8 cellular contexts compared by ENCODE assay signal in the genomic region with DNA sequence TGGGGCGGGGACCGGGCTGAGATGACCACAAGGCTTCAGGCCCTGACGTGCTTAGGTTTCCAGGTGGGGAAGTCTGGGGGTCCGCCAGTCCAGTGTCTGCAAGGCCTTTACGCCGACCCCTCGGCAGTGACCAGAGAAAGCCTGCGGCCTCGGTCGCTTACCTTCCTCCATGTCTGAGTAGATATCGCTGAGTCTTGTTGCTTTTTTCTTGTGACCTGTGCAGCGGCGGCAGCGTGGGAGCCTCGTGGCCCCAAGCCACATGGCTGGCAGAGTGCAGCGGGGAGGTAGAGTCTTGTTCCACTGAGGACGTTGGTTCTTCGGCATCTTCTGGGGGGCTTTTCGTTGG. TPM values are rescaled to one million over a fixed set of nuclear protein-coding genes. Genes with fewer than 3 reads are reported as not detected.
DNase-seq lines count a peak whose midpoint lies in the region; ATAC-seq lines count a peak whose summit lies in the region.

No MANE protein-coding gene starts in this region.

- no peaks in the 10 kb centered on the region for H3K9me3 Mint-ChIP-seq in dendritic cell treated with granulocyte-macrophage colony-stimulating factor and Interleukin-4, amounts not matched to agents 40 ng/mL and 50 ng/mL, for 4 days
- H3K9me3 Mint-ChIP-seq in naive thymus-derived CD8-positive, alpha-beta T cell = no peaks in the 10 kb centered on the region

- H3K36me3 ChIP-seq in thymus (ENCODE audit: control insufficient read depth, insufficient read depth) = peaks cover 19% of the 10 kb centered on the region

- peak overlapping the region; percentile 86 for H3K27ac ChIP-seq in thymus (ENCODE audit: low read depth)

- H3K4me3 ChIP-seq in thymus (ENCODE audit: low read length) = peak overlapping the region; percentile 69

- H3K4me1 Mint-ChIP-seq in dendritic cell treated with granulocyte-macrophage colony-stimulating factor and Interleukin-4, amounts not matched to agents 40 ng/mL and 50 ng/mL, for 4 days (ENCODE audit: low read depth) = peaks cover 30% of the 10 kb centered on the region
- peaks cover 29 to 56% (median 53%) of the 10 kb centered on the region in 4 donors for H3K4me1 Mint-ChIP-seq in naive thymus-derived CD8-positive, alpha-beta T cell

- ATAC-seq in GM18511 (IDR thresholded peaks at IDR 0.05; ENCODE audit: unreplicated experiment) (peak; percentile 22), HG02759 (IDR thresholded peaks at IDR 0.05; ENCODE audit: unreplicated experiment) (peak; percentile 20)
- peak; percentile 27 to 33 for ATAC-seq in naive thymus-derived CD8-positive, alpha-beta T cell

- peak overlapping the region; percentile 91 for H3K27ac Mint-ChIP-seq in dendritic cell treated with granulocyte-macrophage colony-stimulating factor and Interleukin-4, amounts not matched to agents 40 ng/mL and 50 ng/mL, for 4 days
- H3K27ac Mint-ChIP-seq in naive thymus-derived CD8-positive, alpha-beta T cell = peak overlapping the region; percentile 89 to 99 (median 96)

- POLR2A ChIA-PET in naive thymus-derived CD8-positive, alpha-beta T cell (lab: Charles Lee) = interaction anchor here (0.7 to 2.4 kb wide), 11 partner anchors 13 to 795 kb away, joined by 3 to 11 read pairs (median 6); partner anchors contain the start of genes LDB1, OGA and PPRC1

- intact Hi-C loops in dendritic cell treated with granulocyte-macrophage colony-stimulating factor and Interleukin-4, amounts not matched to agents 40 ng/mL and 50 ng/mL, for 4 days (cut with micrococcal nuclease) = loop anchor here (1.0 to 5.0 kb wide), 3 partner anchors 20 to 350 kb away; partner anchors contain the start of genes ACTR1A, GBF1 and SUFU

- DNase-seq in SK-MEL-5 (ENCODE audit: low read depth, low spot score) (peak; percentile 35), NCI-H774 (lab: John Stamatoyannopoulos, UW) (no peak), SKM-1 treated with dmso at 0.1 percent for 144 hours (lab: John Stamatoyannopoulos, UW; ENCODE audit: unreplicated experiment) (no peak)
- peak in 1 of 10 donors; percentile 14 for DNase-seq in naive thymus-derived CD8-positive, alpha-beta T cell

- H3K4me3 Mint-ChIP-seq in dendritic cell treated with granulocyte-macrophage colony-stimulating factor and Interleukin-4, amounts not matched to agents 40 ng/mL and 50 ng/mL, for 4 days = peak overlapping the region; percentile 91
- H3K4me3 Mint-ChIP-seq in naive thymus-derived CD8-positive, alpha-beta T cell = peak overlapping the region; percentile 88 to 98 (median 96)

- no peaks in the 10 kb centered on the region for H3K27me3 Mint-ChIP-seq in dendritic cell treated with granulocyte-macrophage colony-stimulating factor and Interleukin-4, amounts not matched to agents 40 ng/mL and 50 ng/mL, for 4 days
- H3K27me3 Mint-ChIP-seq in naive thymus-derived CD8-positive, alpha-beta T cell = no peaks in the 10 kb centered on the region

- no peaks in the 10 kb centered on the region for H3K9me3 ChIP-seq in thymus (ENCODE audit: control insufficient read depth)

- H3K36me3 Mint-ChIP-seq in dendritic cell treated with granulocyte-macrophage colony-stimulating factor and Interleukin-4, amounts not matched to agents 40 ng/mL and 50 ng/mL, for 4 days (ENCODE audit: low read depth) = peaks cover 84% of the 10 kb centered on the region
- peaks cover 7 to 66% (median 9%) of the 10 kb centered on the region in 3 donors for H3K36me3 Mint-ChIP-seq in naive thymus-derived CD8-positive, alpha-beta T cell

- no peaks in the 10 kb centered on the region for H3K27me3 ChIP-seq in thymus (ENCODE audit: control insufficient read depth, insufficient read depth)

- under 1% methylated on average over 19 of the region's 19 CpGs for WGBS in thymus

- peaks cover 6% of the 10 kb centered on the region for H3K4me1 ChIP-seq in thymus (ENCODE audit: control insufficient read depth, insufficient read depth, low read length)

- in situ Hi-C loops in SK-MEL-5 (cut with HindIII; ENCODE audit: low pct_unique_long_range_greater_than_20kb, low sequenced_read_pairs) = no loop called here

RNA-seq across cellular contexts. Expression of gene NOLC1, which starts 0.3 kb away (rescaled TPM):
- 64.7 and 65.5 TPM in 2 replicates for total RNA-seq in SK-MEL-5 (2014; rRNA removed; shearing (Covaris generic))
- 114 and 146 TPM in 2 replicates for polyA plus RNA-seq in SK-MEL-5 (2015; cell fraction: cytosol; rRNA removed)
- polyA plus RNA-seq in SK-MEL-5 (2015; cell fraction: nucleus; rRNA removed) = 96.5 and 131 TPM in 2 replicates
- 10 to 100 TPM; 64.0 to 71.2 TPM for total RNA-seq in naive thymus-derived CD8-positive, alpha-beta T cell
- 10 to 100 TPM; 44.1 to 87.9 (median 74.0) TPM for polyA plus RNA-seq in naive thymus-derived CD8-positive, alpha-beta T cell
- 42.5 TPM for polyA plus RNA-seq in thymus

RNA-seq across cellular contexts. Expression of gene PPRC1, which starts 19.7 kb away (rescaled TPM):
- 10.8 and 15.6 TPM in 2 replicates for total RNA-seq in SK-MEL-5 (2014; rRNA removed; shearing (Covaris generic))
- 36.6 and 45.9 TPM in 2 replicates for polyA plus RNA-seq in SK-MEL-5 (2015; cell fraction: cytosol; rRNA removed)
- 70.8 and 73.6 TPM in 2 replicates for polyA plus RNA-seq in SK-MEL-5 (2015; cell fraction: nucleus; rRNA removed)
- total RNA-seq in naive thymus-derived CD8-positive, alpha-beta T cell = 10 to 100 TPM; 42.4 to 45.1 TPM
- polyA plus RNA-seq in naive thymus-derived CD8-positive, alpha-beta T cell = 10 to 100 TPM in 2 of 3 donors, 1 to 10 TPM in 1; 6.2 to 23.7 (median 13.5) TPM
- 19.3 TPM for polyA plus RNA-seq in thymus

RNA-seq across cellular contexts. Expression of gene LDB1, which starts 32.4 kb away (rescaled TPM):
- total RNA-seq in SK-MEL-5 (2014; rRNA removed; shearing (Covaris generic)) = 27.6 and 31.1 TPM in 2 replicates
- 31.6 and 37.9 TPM in 2 replicates for polyA plus RNA-seq in SK-MEL-5 (2015; cell fraction: cytosol; rRNA removed)
- 209 and 211 TPM in 2 replicates for polyA plus RNA-seq in SK-MEL-5 (2015; cell fraction: nucleus; rRNA removed)
- total RNA-seq in naive thymus-derived CD8-positive, alpha-beta T cell = 100 to 1,000 TPM; 149 to 156 TPM
- 10 to 100 TPM; 29.2 to 45.1 (median 40.7) TPM for polyA plus RNA-seq in naive thymus-derived CD8-positive, alpha-beta T cell
- polyA plus RNA-seq in thymus = 42.7 TPM
